Comparison of ENCODE assay signal across 15 cellular contexts in genomic region chrX:13816899-13817298, GRCh38. TPM values are rescaled to one million over a fixed set of nuclear protein-coding genes. Genes with fewer than 3 reads are reported as not detected.
DNase-seq lines count a peak whose midpoint lies in the region; ATAC-seq and TF ChIP-seq lines count a peak whose summit lies in the region.
"Had no signal": no experiment of that assay in that cellular context is flagged by ENCODE, and none has a peak within 500 bp of the region (broad histone marks: within the 10 kb centered on the region; RNA-seq: fewer than 3 reads in every experiment).

A gene with protein sequence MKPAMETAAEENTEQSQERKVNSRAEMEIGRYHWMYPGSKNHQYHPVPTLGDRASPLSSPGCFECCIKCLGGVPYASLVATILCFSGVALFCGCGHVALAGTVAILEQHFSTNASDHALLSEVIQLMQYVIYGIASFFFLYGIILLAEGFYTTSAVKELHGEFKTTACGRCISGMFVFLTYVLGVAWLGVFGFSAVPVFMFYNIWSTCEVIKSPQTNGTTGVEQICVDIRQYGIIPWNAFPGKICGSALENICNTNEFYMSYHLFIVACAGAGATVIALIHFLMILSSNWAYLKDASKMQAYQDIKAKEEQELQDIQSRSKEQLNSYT (minus strand): TSS chrX:13817093. CDS start chrX:13816904, 189 bp downstream.

- ATAC-seq in GM23338 (peak; percentile 86), HG03280 (IDR thresholded peaks at IDR 0.05; ENCODE audit: unreplicated experiment) (no peak), GM21528 (IDR thresholded peaks at IDR 0.05; ENCODE audit: low FRiP score, unreplicated experiment) (no peak)
- ATAC-seq in activated CD4-positive, alpha-beta T cell treated with anti-CD3 and anti-CD28 coated beads for 36 hours, result no peak
- ATAC-seq: heart left ventricle had no signal

- peak within 1 kb of the TSS; percentile 64; the same call in 1 of the 2 replicates for H3K9ac ChIP-seq in iPS-20b (ENCODE audit: low read depth, low read length)

- H3K4me1 ChIP-seq in GM23338 (ENCODE audit: insufficient read depth) (peaks cover 38% of the 10 kb centered on the region), iPS-20b (ENCODE audit: insufficient read depth, low read length) (peaks cover 12% of the 10 kb centered on the region)
- no peaks in the 10 kb centered on the region for H3K4me1 ChIP-seq in effector memory CD4-positive, alpha-beta T cell (ENCODE audit: control insufficient read depth, insufficient read depth, low read length, poor library complexity, severe bottlenecking)
- H3K4me1 ChIP-seq: heart left ventricle, uterus had no signal

- H3K27me3 Mint-ChIP-seq in GM23338 (ENCODE audit: insufficient read depth, low read depth, poor library complexity), result no peaks in the 10 kb centered on the region
- peaks cover 11% of the 10 kb centered on the region for H3K27me3 Mint-ChIP-seq in brain
- H3K27me3 Mint-ChIP-seq in activated CD4-positive, alpha-beta T cell treated with anti-CD3 and anti-CD28 coated beads for 36 hours, result peaks cover 18% of the 10 kb centered on the region

- H3K27me3 ChIP-seq in GM23338 (ENCODE audit: insufficient read depth) (no peaks in the 10 kb centered on the region), iPS-20b (ENCODE audit: insufficient read depth, low read length) (no peaks in the 10 kb centered on the region)
- H3K27me3 ChIP-seq in effector memory CD4-positive, alpha-beta T cell (replicated peaks; ENCODE audit: control insufficient read depth, insufficient read depth, low read length, poor library complexity, severe bottlenecking), result no peaks in the 10 kb centered on the region

- H3K36me3 ChIP-seq in GM23338 (ENCODE audit: insufficient read depth), result no peaks in the 10 kb centered on the region
- H3K36me3 ChIP-seq in iPS-20b (ENCODE audit: insufficient read depth, low read depth, low read length), result no peaks in the 10 kb centered on the region
- H3K36me3 ChIP-seq in effector memory CD4-positive, alpha-beta T cell (ENCODE audit: control insufficient read depth, insufficient read depth, low read length), result no peaks in the 10 kb centered on the region
- H3K36me3 ChIP-seq: heart left ventricle, uterus had no signal

- H3K4me1 Mint-ChIP-seq in GM23338 (peaks cover 43% of the 10 kb centered on the region), brain (peaks cover 54% of the 10 kb centered on the region)
- H3K4me1 Mint-ChIP-seq in activated CD4-positive, alpha-beta T cell treated with anti-CD3 and anti-CD28 coated beads for 36 hours, result no peaks in the 10 kb centered on the region
- H3K4me1 Mint-ChIP-seq: activated naive CD8-positive, alpha-beta T cell treated with anti-CD3 and anti-CD28 coated beads, Interleukin-2, amount 10 ng/mL, durations not matched to agents 7 days and 5 days had no signal

- TF ChIP-seq CTCF in GM23338 (conservative IDR thresholded peaks at IDR 0.05; ENCODE audit: low read depth in 2 of 2) (no peak), brain (conservative IDR thresholded peaks at IDR 0.05) (no peak)

- peaks cover 26% of the 10 kb centered on the region for H3K79me2 ChIP-seq in GM23338 (replicated peaks; ENCODE audit: insufficient read depth)

- peak within 1 kb of the TSS; percentile 74; the same call in 1 of the 2 replicates for H3K27ac ChIP-seq in GM23338 (ENCODE audit: low read depth)
- no peak within 1 kb of the TSS for H3K27ac ChIP-seq in iPS-20b (ENCODE audit: low read length)
- no peak within 1 kb of the TSS for H3K27ac ChIP-seq in effector memory CD4-positive, alpha-beta T cell (ENCODE audit: insufficient read depth, low read length, poor library complexity, severe bottlenecking)
- H3K27ac ChIP-seq: heart left ventricle, skin epidermis, uterus had no signal

- CTCF ChIA-PET in activated CD4-positive, alpha-beta T cell treated with anti-CD3 and anti-CD28 coated beads for 36 hours (lab: Charles Lee), result no interaction called here

- peaks cover 3% of the 10 kb centered on the region; the same call in 1 of the 3 replicates for H3K36me3 Mint-ChIP-seq in GM23338 (ENCODE audit: low read depth)
- peaks cover 12% of the 10 kb centered on the region for H3K36me3 Mint-ChIP-seq in brain
- no peaks in the 10 kb centered on the region for H3K36me3 Mint-ChIP-seq in activated CD4-positive, alpha-beta T cell treated with anti-CD3 and anti-CD28 coated beads for 36 hours (ENCODE audit: low read depth)
- H3K36me3 Mint-ChIP-seq: activated naive CD8-positive, alpha-beta T cell treated with anti-CD3 and anti-CD28 coated beads, Interleukin-2, amount 10 ng/mL, durations not matched to agents 7 days and 5 days had no signal

- H3K4me2 ChIP-seq in GM23338, result peak within 1 kb of the TSS; percentile 58

- intact Hi-C loops in activated CD4-positive, alpha-beta T cell treated with anti-CD3 and anti-CD28 coated beads for 36 hours (cut with DNase I, micrococcal nuclease), result no loop called here

- no peaks in the 10 kb centered on the region for H3K9me2 ChIP-seq in GM23338 (ENCODE audit: insufficient read depth)

- H3K4me3 ChIP-seq in GM23338, result no peak within 1 kb of the TSS
- peak within 1 kb of the TSS; percentile 57; the same call in 1 of the 2 replicates for H3K4me3 ChIP-seq in iPS-20b (ENCODE audit: low read length)
- no peak within 1 kb of the TSS for H3K4me3 ChIP-seq in effector memory CD4-positive, alpha-beta T cell (ENCODE audit: insufficient read depth, low read depth, low read length, poor library complexity, severe bottlenecking)
- H3K4me3 ChIP-seq: heart left ventricle, skin epidermis, uterus had no signal

- H4K20me1 ChIP-seq in GM23338 (replicated peaks; ENCODE audit: insufficient read depth), result no peaks in the 10 kb centered on the region

- POLR2A ChIA-PET in activated CD4-positive, alpha-beta T cell treated with anti-CD3 and anti-CD28 coated beads for 36 hours (lab: Charles Lee), result no interaction called here

- no peaks in the 10 kb centered on the region for H3K9me3 Mint-ChIP-seq in GM23338
- H3K9me3 Mint-ChIP-seq in brain, result peaks cover 0 to 6% (median 0%) of the 10 kb centered on the region in 5 experiments
- no peaks in the 10 kb centered on the region for H3K9me3 Mint-ChIP-seq in activated CD4-positive, alpha-beta T cell treated with anti-CD3 and anti-CD28 coated beads for 36 hours (ENCODE audit: low read depth)
- H3K9me3 Mint-ChIP-seq: activated naive CD8-positive, alpha-beta T cell treated with anti-CD3 and anti-CD28 coated beads, Interleukin-2, amount 10 ng/mL, durations not matched to agents 7 days and 5 days had no signal

- H3F3A ChIP-seq in GM23338 (replicated peaks; ENCODE audit: low read depth), result no peaks in the 10 kb centered on the region

- H3K27ac Mint-ChIP-seq in GM23338 (peak within 1 kb of the TSS; percentile 80), brain (peak within 1 kb of the TSS; percentile 97 to 99 (median 99))
- H3K27ac Mint-ChIP-seq in activated CD4-positive, alpha-beta T cell treated with anti-CD3 and anti-CD28 coated beads for 36 hours, result no peak within 1 kb of the TSS
- H3K27ac Mint-ChIP-seq: activated naive CD8-positive, alpha-beta T cell treated with anti-CD3 and anti-CD28 coated beads, Interleukin-2, amount 10 ng/mL, durations not matched to agents 7 days and 5 days had no signal

- no peak within 1 kb of the TSS for H2AFZ ChIP-seq in GM23338

- no peaks in the 10 kb centered on the region for H3K9me3 ChIP-seq in iPS-20b (ENCODE audit: insufficient read depth, low read depth, low read length)
- H3K9me3 ChIP-seq in effector memory CD4-positive, alpha-beta T cell (ENCODE audit: control insufficient read depth, low read length), result no peaks in the 10 kb centered on the region
- H3K9me3 ChIP-seq: heart left ventricle, uterus had no signal

- DNase-seq in GM23338 (ENCODE audit: low spot score) (peak; percentile 21), putamen (ENCODE audit: low spot score) (peak; percentile 57)
- no peak for DNase-seq in effector memory CD4-positive, alpha-beta T cell
- DNase-seq in activated CD4-positive, alpha-beta T cell treated with anti-CD3 and anti-CD28 coated beads for 36 hours, result no peak
- DNase-seq: activated naive CD8-positive, alpha-beta T cell treated with anti-CD3 and anti-CD28 coated beads, Interleukin-2, amount 10 ng/mL, durations not matched to agents 7 days and 5 days; heart left ventricle; mesenchymal stem cell; RPMI8226; T-helper 9 cell; uterus had no signal

- H3K4me3 Mint-ChIP-seq in GM23338, result peak within 1 kb of the TSS; percentile 58
- H3K4me3 Mint-ChIP-seq in brain, result peak within 1 kb of the TSS; percentile 89 to 96 (median 90)
- H3K4me3 Mint-ChIP-seq in activated CD4-positive, alpha-beta T cell treated with anti-CD3 and anti-CD28 coated beads for 36 hours, result no peak within 1 kb of the TSS
- H3K4me3 Mint-ChIP-seq: activated naive CD8-positive, alpha-beta T cell treated with anti-CD3 and anti-CD28 coated beads, Interleukin-2, amount 10 ng/mL, durations not matched to agents 7 days and 5 days had no signal

TF ChIP-seq in GM23338, 12 proteins besides CTCF, POLR2A, EP300 and RAD21 (continues in another document):
- TF ChIP-seq, protein P1, sequence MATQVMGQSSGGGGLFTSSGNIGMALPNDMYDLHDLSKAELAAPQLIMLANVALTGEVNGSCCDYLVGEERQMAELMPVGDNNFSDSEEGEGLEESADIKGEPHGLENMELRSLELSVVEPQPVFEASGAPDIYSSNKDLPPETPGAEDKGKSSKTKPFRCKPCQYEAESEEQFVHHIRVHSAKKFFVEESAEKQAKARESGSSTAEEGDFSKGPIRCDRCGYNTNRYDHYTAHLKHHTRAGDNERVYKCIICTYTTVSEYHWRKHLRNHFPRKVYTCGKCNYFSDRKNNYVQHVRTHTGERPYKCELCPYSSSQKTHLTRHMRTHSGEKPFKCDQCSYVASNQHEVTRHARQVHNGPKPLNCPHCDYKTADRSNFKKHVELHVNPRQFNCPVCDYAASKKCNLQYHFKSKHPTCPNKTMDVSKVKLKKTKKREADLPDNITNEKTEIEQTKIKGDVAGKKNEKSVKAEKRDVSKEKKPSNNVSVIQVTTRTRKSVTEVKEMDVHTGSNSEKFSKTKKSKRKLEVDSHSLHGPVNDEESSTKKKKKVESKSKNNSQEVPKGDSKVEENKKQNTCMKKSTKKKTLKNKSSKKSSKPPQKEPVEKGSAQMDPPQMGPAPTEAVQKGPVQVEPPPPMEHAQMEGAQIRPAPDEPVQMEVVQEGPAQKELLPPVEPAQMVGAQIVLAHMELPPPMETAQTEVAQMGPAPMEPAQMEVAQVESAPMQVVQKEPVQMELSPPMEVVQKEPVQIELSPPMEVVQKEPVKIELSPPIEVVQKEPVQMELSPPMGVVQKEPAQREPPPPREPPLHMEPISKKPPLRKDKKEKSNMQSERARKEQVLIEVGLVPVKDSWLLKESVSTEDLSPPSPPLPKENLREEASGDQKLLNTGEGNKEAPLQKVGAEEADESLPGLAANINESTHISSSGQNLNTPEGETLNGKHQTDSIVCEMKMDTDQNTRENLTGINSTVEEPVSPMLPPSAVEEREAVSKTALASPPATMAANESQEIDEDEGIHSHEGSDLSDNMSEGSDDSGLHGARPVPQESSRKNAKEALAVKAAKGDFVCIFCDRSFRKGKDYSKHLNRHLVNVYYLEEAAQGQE (IDR thresholded peaks at IDR 0.05; ENCODE audit: unreplicated experiment), result no peak
- TF ChIP-seq JUNB (IDR thresholded peaks at IDR 0.05; ENCODE audit: unreplicated experiment) (no peak), ZNF114 (CRISPR knock-in tag; IDR thresholded peaks at IDR 0.05) (no peak)

RNA-seq across cellular contexts. Expression of the gene that starts here (rescaled TPM):
- total RNA-seq in GM23338 (2014; rRNA removed; shearing (Covaris generic)), result 92.2 and 95.4 TPM in 2 replicates
- polyA plus RNA-seq in GM23338 (2016; fragmentation: Nextera tagmentation; extraction: Ambion mirVana) (76.4 and 82.6 TPM in 2 replicates), brain (ENCODE audit: insufficient read depth, low read depth, low replicate concordance) (228 TPM)
- total RNA-seq in activated CD4-positive, alpha-beta T cell treated with anti-CD3 and anti-CD28 coated beads for 36 hours, result under 1 TPM in 1 of 2 experiments, not detected in 1; 0.14 TPM
- total RNA-seq: activated naive CD8-positive, alpha-beta T cell treated with anti-CD3 and anti-CD28 coated beads, Interleukin-2, amount 10 ng/mL, durations not matched to agents 7 days and 5 days had no signal

Comparison
In these comparisons a context has a peak if more than half of its experiments do, and no peak if none do; other contexts are left out.
1. RNA of the gene that starts here (total RNA-seq): 92.2 to 95.4 TPM in GM23338; 0.14 TPM in activated CD4-positive, alpha-beta T cell treated with anti-CD3 and anti-CD28 coated beads for 36 hours; every median in the first group is over 10 times any median in the second.
2. DNase-seq: peak in GM23338 (single experiment) and putamen (single experiment); none in effector memory CD4-positive, alpha-beta T cell (0 of 3) and activated CD4-positive, alpha-beta T cell treated with anti-CD3 and anti-CD28 coated beads for 36 hours (single experiment).